8 cellular contexts compared by ENCODE assay signal in genomic region chr3:119343719-119344118, GRCh38.
DNase-seq lines count a peak whose midpoint lies in the region; ATAC-seq, FAIRE-seq and TF ChIP-seq lines count a peak whose summit lies in the region.

No MANE protein-coding gene starts in this region.

- H3K36me3 Mint-ChIP-seq in nephron progenitor cell (ENCODE audit: low read depth), result no peaks in the 10 kb centered on the region

- FAIRE-seq in RCC 7860 (lab: Jason Lieb, UNC), result no peak

- no peaks in the 10 kb centered on the region for H3K27me3 Mint-ChIP-seq in nephron progenitor cell (ENCODE audit: low read depth, poor library complexity)

- H3K4me1 Mint-ChIP-seq in nephron progenitor cell, result peaks cover 34% of the 10 kb centered on the region

- ATAC-seq in GM19043 (IDR thresholded peaks at IDR 0.05; ENCODE audit: low read depth, unreplicated experiment) (peak; percentile 80), HG02763 (IDR thresholded peaks at IDR 0.05; ENCODE audit: unreplicated experiment) (peak; percentile 72)

- no peaks in the 10 kb centered on the region for H3K9me3 Mint-ChIP-seq in nephron progenitor cell

- H3K27ac Mint-ChIP-seq in nephron progenitor cell, result no peak overlapping the region

- no peak for TF ChIP-seq CTCF in nephron progenitor cell (IDR thresholded peaks at IDR 0.05)

- DNase-seq in CD1c-positive myeloid dendritic cell (ENCODE audit: extremely low spot score) (peak; percentile 69), MV-4-11 (lab: John Stamatoyannopoulos, UW) (peak; percentile 80), NCI-H1436 treated with DMSO at 0.1 percent for 48 hours (lab: John Stamatoyannopoulos, UW) (no peak), RCC 7860 (ENCODE audit: low spot score) (no peak), nephron progenitor cell (no peak)
- DNase-seq in activated CD4-positive, alpha-beta T cell treated with anti-CD3 and anti-CD28 coated beads, Interleukin-2, amount 50 U/mL, for 4 hours, result no peak

- H3K4me3 Mint-ChIP-seq in nephron progenitor cell, result no peak overlapping the region

Comparison
In these comparisons a context has a peak if more than half of its experiments do, and no peak if none do; other contexts are left out.
1. DNase-seq: peak in CD1c-positive myeloid dendritic cell (single experiment) and MV-4-11 (single experiment); none in NCI-H1436 treated with DMSO at 0.1 percent for 48 hours (single experiment), RCC 7860 (single experiment), nephron progenitor cell (single experiment) and activated CD4-positive, alpha-beta T cell treated with anti-CD3 and anti-CD28 coated beads, Interleukin-2, amount 50 U/mL, for 4 hours (0 of 2).